In the genomic region with DNA sequence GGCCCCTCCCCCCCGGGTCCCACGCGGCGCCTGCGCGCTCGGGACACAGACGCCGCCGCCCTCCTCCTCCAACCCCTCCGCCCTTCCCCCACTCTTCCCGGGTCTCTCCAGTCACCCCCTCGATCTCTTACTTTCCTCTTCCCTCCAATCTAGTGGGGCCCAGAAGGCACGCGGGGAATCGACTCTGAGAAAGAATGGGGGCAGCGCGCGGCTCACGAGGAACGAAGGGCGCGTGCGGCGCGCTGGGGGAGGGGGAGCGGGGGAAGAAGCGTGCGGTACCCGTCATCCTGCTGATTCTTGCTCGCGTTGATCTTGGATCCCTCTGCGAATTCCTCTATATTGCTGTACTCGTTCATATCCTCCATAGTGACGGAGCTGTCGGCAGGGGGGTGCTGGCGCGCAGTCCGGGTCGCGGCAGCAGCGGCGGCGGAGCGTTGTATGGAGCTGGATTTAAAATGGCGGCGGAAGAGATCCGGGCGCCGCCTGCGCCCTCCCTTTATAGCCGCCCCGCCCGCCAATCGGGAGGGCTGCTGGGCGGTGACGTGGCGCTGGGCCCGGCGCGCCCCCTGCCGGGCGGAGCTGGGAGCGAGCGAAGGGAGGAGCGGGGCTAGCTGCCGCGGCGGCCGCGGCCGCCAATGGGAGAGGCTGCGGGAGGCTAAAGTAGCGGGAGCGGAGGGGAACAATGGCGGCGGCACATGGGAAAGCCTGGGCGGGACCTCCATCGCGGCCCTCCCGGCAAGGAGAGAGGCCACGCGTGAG, we compare ENCODE assay signal across 1 cellular context.
TF ChIP-seq lines count a peak whose summit lies in the region.

No MANE protein-coding gene starts in this region.

TF ChIP-seq in HEK293, 187 proteins besides CTCF, POLR2A, EP300 and RAD21 (continued from another document and continues in another):
- TF ChIP-seq PRDM4 (tag by site-specific recombination; IDR thresholded peaks at IDR 0.05) = no peak; the same call in 1 of the 2 replicates
- TF ChIP-seq ZXDB (tag by site-specific recombination; IDR thresholded peaks at IDR 0.05) = peak; percentile 45
- no peak for TF ChIP-seq ZNF677 (tag by site-specific recombination; IDR thresholded peaks at IDR 0.05)
- TF ChIP-seq ZNF341 (tag by site-specific recombination; IDR thresholded peaks at IDR 0.05; ENCODE audit: low read depth) = peak; percentile 45; the same call in 1 of the 2 replicates
- peak; percentile 66 for TF ChIP-seq SP2 (tag by site-specific recombination; IDR thresholded peaks at IDR 0.05)
- no peak for TF ChIP-seq GLI4 (tag by site-specific recombination; IDR thresholded peaks at IDR 0.05)
- TF ChIP-seq ZNF19 (tag by site-specific recombination; IDR thresholded peaks at IDR 0.05; ENCODE audit: low read depth) = no peak
- no peak for TF ChIP-seq ZNF335 (tag by site-specific recombination; conservative IDR thresholded peaks at IDR 0.05)
- TF ChIP-seq, protein P1, sequence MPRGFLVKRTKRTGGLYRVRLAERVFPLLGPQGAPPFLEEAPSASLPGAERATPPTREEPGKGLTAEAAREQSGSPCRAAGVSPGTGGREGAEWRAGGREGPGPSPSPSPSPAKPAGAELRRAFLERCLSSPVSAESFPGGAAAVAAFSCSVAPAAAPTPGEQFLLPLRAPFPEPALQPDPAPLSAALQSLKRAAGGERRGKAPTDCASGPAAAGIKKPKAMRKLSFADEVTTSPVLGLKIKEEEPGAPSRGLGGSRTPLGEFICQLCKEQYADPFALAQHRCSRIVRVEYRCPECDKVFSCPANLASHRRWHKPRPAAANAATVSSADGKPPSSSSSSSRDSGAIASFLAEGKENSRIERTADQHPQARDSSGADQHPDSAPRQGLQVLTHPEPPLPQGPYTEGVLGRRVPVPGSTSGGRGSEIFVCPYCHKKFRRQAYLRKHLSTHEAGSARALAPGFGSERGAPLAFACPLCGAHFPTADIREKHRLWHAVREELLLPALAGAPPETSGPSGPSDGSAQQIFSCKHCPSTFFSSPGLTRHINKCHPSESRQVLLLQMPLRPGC (tag by site-specific recombination; IDR thresholded peaks at IDR 0.05) = no peak
- no peak for TF ChIP-seq ZNF610 (tag by site-specific recombination; IDR thresholded peaks at IDR 0.05; ENCODE audit: borderline replicate concordance)
- TF ChIP-seq ZSCAN4 (tag by site-specific recombination; IDR thresholded peaks at IDR 0.05) = no peak
- no peak for TF ChIP-seq ZSCAN23 (tag by site-specific recombination; IDR thresholded peaks at IDR 0.05)
- TF ChIP-seq FEZF1 (tag by site-specific recombination; IDR thresholded peaks at IDR 0.05) = no peak
- no peak for TF ChIP-seq ZBTB20 (tag by site-specific recombination; IDR thresholded peaks at IDR 0.05)
- no peak for TF ChIP-seq ZNF600 (tag by site-specific recombination; IDR thresholded peaks at IDR 0.05)
- TF ChIP-seq ZBTB6 (tag by site-specific recombination; IDR thresholded peaks at IDR 0.05) = no peak
- TF ChIP-seq ZNF16 (tag by site-specific recombination; IDR thresholded peaks at IDR 0.05; ENCODE audit: low read depth) = no peak
- TF ChIP-seq ZFP3 (tag by site-specific recombination; IDR thresholded peaks at IDR 0.05; ENCODE audit: low read depth) = no peak
- no peak for TF ChIP-seq ZNF274 (IDR thresholded peaks at IDR 0.05; ENCODE audit: low read length)
- no peak for TF ChIP-seq ZNF274 (tag by site-specific recombination; IDR thresholded peaks at IDR 0.05; ENCODE audit: borderline replicate concordance)
- no peak for TF ChIP-seq ZNF473 (tag by site-specific recombination; IDR thresholded peaks at IDR 0.05)
- no peak for TF ChIP-seq ZNF747 (tag by site-specific recombination; IDR thresholded peaks at IDR 0.05)
- TF ChIP-seq GLIS2 (tag by site-specific recombination; IDR thresholded peaks at IDR 0.05) = peak; percentile 74
- TF ChIP-seq, protein P2, sequence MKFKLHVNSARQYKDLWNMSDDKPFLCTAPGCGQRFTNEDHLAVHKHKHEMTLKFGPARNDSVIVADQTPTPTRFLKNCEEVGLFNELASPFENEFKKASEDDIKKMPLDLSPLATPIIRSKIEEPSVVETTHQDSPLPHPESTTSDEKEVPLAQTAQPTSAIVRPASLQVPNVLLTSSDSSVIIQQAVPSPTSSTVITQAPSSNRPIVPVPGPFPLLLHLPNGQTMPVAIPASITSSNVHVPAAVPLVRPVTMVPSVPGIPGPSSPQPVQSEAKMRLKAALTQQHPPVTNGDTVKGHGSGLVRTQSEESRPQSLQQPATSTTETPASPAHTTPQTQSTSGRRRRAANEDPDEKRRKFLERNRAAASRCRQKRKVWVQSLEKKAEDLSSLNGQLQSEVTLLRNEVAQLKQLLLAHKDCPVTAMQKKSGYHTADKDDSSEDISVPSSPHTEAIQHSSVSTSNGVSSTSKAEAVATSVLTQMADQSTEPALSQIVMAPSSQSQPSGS (tag by site-specific recombination; IDR thresholded peaks at IDR 0.05; ENCODE audit: low read depth) = no peak
- TF ChIP-seq, protein P3, sequence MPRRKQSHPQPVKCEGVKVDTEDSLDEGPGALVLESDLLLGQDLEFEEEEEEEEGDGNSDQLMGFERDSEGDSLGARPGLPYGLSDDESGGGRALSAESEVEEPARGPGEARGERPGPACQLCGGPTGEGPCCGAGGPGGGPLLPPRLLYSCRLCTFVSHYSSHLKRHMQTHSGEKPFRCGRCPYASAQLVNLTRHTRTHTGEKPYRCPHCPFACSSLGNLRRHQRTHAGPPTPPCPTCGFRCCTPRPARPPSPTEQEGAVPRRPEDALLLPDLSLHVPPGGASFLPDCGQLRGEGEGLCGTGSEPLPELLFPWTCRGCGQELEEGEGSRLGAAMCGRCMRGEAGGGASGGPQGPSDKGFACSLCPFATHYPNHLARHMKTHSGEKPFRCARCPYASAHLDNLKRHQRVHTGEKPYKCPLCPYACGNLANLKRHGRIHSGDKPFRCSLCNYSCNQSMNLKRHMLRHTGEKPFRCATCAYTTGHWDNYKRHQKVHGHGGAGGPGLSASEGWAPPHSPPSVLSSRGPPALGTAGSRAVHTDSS (tag by site-specific recombination; IDR thresholded peaks at IDR 0.05) = no peak
- no peak for TF ChIP-seq TSHZ1 (tag by site-specific recombination; IDR thresholded peaks at IDR 0.05; ENCODE audit: borderline replicate concordance)
- no peak for TF ChIP-seq ZSCAN5A (tag by site-specific recombination; IDR thresholded peaks at IDR 0.05)
- TF ChIP-seq ZNF707 (tag by site-specific recombination; IDR thresholded peaks at IDR 0.05) = no peak
- TF ChIP-seq SCRT2 (tag by site-specific recombination; IDR thresholded peaks at IDR 0.05) = no peak
- TF ChIP-seq ZNF248 (tag by site-specific recombination; IDR thresholded peaks at IDR 0.05) = no peak
- no peak for TF ChIP-seq ZNF776 (tag by site-specific recombination; IDR thresholded peaks at IDR 0.05; ENCODE audit: borderline replicate concordance)
- no peak for TF ChIP-seq ZNF571 (tag by site-specific recombination; IDR thresholded peaks at IDR 0.05)
- no peak for TF ChIP-seq ZNF280D (tag by site-specific recombination; IDR thresholded peaks at IDR 0.05)
- TF ChIP-seq ZNF521 (tag by site-specific recombination; IDR thresholded peaks at IDR 0.05) = no peak
- no peak for TF ChIP-seq BCL11A (tag by site-specific recombination; IDR thresholded peaks at IDR 0.05; ENCODE audit: low read depth)
- TF ChIP-seq ZNF223 (tag by site-specific recombination; IDR thresholded peaks at IDR 0.05) = no peak
- no peak for TF ChIP-seq ZNF18 (tag by site-specific recombination; IDR thresholded peaks at IDR 0.05)
- no peak for TF ChIP-seq ZNF416 (tag by site-specific recombination; IDR thresholded peaks at IDR 0.05)
